In the genomic region with DNA sequence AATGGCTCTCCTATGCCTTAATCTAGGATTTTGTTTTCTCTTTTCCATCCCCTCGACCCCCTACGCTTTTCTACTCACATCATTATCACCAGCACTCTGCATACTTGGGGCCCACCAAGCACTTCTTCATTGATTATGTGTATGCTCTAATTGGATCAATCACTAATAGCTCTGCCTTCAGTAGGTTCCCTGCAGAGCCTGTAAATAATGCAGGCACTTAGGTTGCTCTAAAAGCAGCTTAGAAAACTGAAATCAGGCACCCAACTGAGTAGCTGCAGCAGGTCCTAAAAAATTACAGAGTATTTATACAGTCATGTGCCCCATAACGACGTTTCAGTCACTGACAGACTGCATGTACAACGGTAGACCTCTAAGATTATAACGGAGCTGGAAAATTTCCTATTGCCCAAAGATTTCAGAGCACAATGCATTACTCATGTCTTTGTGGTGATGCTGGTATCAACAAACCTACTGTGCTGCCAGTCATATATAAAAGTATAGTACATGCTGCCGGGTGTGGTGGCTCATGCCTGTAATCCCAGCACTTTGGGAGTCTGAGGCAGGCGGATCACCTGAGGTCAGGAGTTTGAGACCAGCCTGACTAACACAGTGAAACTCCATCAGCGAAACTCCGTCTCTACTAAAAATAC, we compare ENCODE assay signal across 23 cellular contexts.
"Had no signal": no experiment of that assay in that cellular context is flagged by ENCODE, and none has a peak within 500 bp of the region (broad histone marks: within the 10 kb centered on the region; RNA-seq: fewer than 3 reads in every experiment).

No MANE protein-coding gene starts in this region.

- H3K36me3 Mint-ChIP-seq: naive thymus-derived CD8-positive, alpha-beta T cell; stimulated activated naive B cell treated with anti-CD40 and anti-IgM and Interleukin-4, amounts not matched to agents 10 μg/mL and 1 μg/mL and 100 μg/mL, for 72 hours had no signal

- H3K9me3 ChIP-seq: colonic mucosa, esophagus muscularis mucosa, gastroesophageal sphincter, heart right ventricle, left lung, neutrophil, pancreas, right lobe of liver, thoracic aorta, tibial nerve, vagina had no signal

- H3K36me3 ChIP-seq: colonic mucosa, esophagus muscularis mucosa, gastroesophageal sphincter, heart right ventricle, left lung, neutrophil, pancreas, right lobe of liver, thoracic aorta, tibial nerve, vagina had no signal

- H3K27ac Mint-ChIP-seq: dendritic cell treated with granulocyte-macrophage colony-stimulating factor and Interleukin-4, amounts not matched to agents 40 ng/mL and 50 ng/mL, for 4 days; naive thymus-derived CD8-positive, alpha-beta T cell; nephron progenitor cell; stimulated activated naive B cell treated with anti-CD40 and anti-IgM and Interleukin-4, amounts not matched to agents 10 μg/mL and 1 μg/mL and 100 μg/mL, for 72 hours; stimulated activated naive CD8-positive, alpha-beta T cell treated with anti-CD3 and anti-CD28 coated beads, Interleukin-15, Interleukin-2, amounts not matched to agents 100 ng/mL and 50 ng/mL, for 24 hours had no signal

- H3K27me3 ChIP-seq: colonic mucosa, left lung, neutrophil, pancreas, right lobe of liver, tibial nerve, vagina had no signal

- H3K4me1 Mint-ChIP-seq: nephron progenitor cell had no signal

- H3K27ac ChIP-seq: colonic mucosa, esophagus muscularis mucosa, foreskin keratinocyte, gastroesophageal sphincter, heart right ventricle, left lung, neutrophil, pancreas, right lobe of liver, thoracic aorta, tibial nerve, vagina had no signal

- ATAC-seq: foreskin keratinocyte; gastroesophageal sphincter; heart right ventricle; left cardiac atrium; left lung; naive thymus-derived CD8-positive, alpha-beta T cell; pancreas; right lobe of liver; stimulated activated naive B cell treated with anti-CD40 and anti-IgM and Interleukin-4, amounts not matched to agents 10 μg/mL and 1 μg/mL and 100 μg/mL, for 72 hours had no signal

- H3K4me1 ChIP-seq: colonic mucosa, esophagus muscularis mucosa, foreskin keratinocyte, gastroesophageal sphincter, heart right ventricle, left lung, pancreas, right lobe of liver, tibial nerve, vagina had no signal

- H3K27me3 Mint-ChIP-seq: dendritic cell treated with granulocyte-macrophage colony-stimulating factor and Interleukin-4, amounts not matched to agents 40 ng/mL and 50 ng/mL, for 4 days; stimulated activated naive CD8-positive, alpha-beta T cell treated with anti-CD3 and anti-CD28 coated beads, Interleukin-15, Interleukin-2, amounts not matched to agents 100 ng/mL and 50 ng/mL, for 24 hours had no signal

- H3K4me3 ChIP-seq: colonic mucosa, esophagus muscularis mucosa, gastroesophageal sphincter, heart right ventricle, left lung, pancreas, right lobe of liver, thoracic aorta, tibial nerve, vagina had no signal

- H3K4me3 Mint-ChIP-seq: dendritic cell treated with granulocyte-macrophage colony-stimulating factor and Interleukin-4, amounts not matched to agents 40 ng/mL and 50 ng/mL, for 4 days; naive thymus-derived CD8-positive, alpha-beta T cell; nephron progenitor cell; stimulated activated naive B cell treated with anti-CD40 and anti-IgM and Interleukin-4, amounts not matched to agents 10 μg/mL and 1 μg/mL and 100 μg/mL, for 72 hours; stimulated activated naive CD8-positive, alpha-beta T cell treated with anti-CD3 and anti-CD28 coated beads, Interleukin-15, Interleukin-2, amounts not matched to agents 100 ng/mL and 50 ng/mL, for 24 hours had no signal

- H3K9me3 Mint-ChIP-seq: dendritic cell treated with granulocyte-macrophage colony-stimulating factor and Interleukin-4, amounts not matched to agents 40 ng/mL and 50 ng/mL, for 4 days; nephron progenitor cell; stimulated activated naive CD8-positive, alpha-beta T cell treated with anti-CD3 and anti-CD28 coated beads, Interleukin-15, Interleukin-2, amounts not matched to agents 100 ng/mL and 50 ng/mL, for 24 hours had no signal

- DNase-seq: colonic mucosa; effector CD8-positive, alpha-beta T cell; heart right ventricle; hippocampal formation; left cardiac atrium; left lung; naive thymus-derived CD8-positive, alpha-beta T cell; nephron progenitor cell; pancreas; right lobe of liver; small intestine; stimulated activated CD4-positive, alpha-beta T cell treated with anti-CD3 and anti-CD28 coated beads, Interleukin-15, amount 100 ng/mL, for 24 hours; stimulated activated CD4-positive, alpha-beta T cell treated with anti-CD3 and anti-CD28 coated beads, Interleukin-2, amount 100 ng/mL, for 48 hours; stimulated activated naive B cell treated with anti-CD40 and anti-IgM and Interleukin-4, amounts not matched to agents 10 μg/mL and 1 μg/mL and 100 μg/mL, for 72 hours had no signal
